In genomic region chr13:70668293-70668692, GRCh38 we compare ENCODE assay signal across 20 cellular contexts.
A peak's percentile ranks its signal among the peaks of the same experiment; 100 is the strongest.
DNase-seq lines count a peak whose midpoint lies in the region; ATAC-seq, FAIRE-seq and TF ChIP-seq lines count a peak whose summit lies in the region.
"Had no signal": no experiment of that assay in that cellular context is flagged by ENCODE, and none has a peak within 500 bp of the region (broad histone marks: within the 10 kb centered on the region; RNA-seq: fewer than 3 reads in every experiment).

No MANE protein-coding gene starts in this region.

- H4K20me1 ChIP-seq in PC-3 (ENCODE audit: low read length) = no peaks in the 10 kb centered on the region

- H3K27me3 ChIP-seq in PC-3 (ENCODE audit: low read length) (no peaks in the 10 kb centered on the region), foreskin keratinocyte (no peaks in the 10 kb centered on the region), small intestine (ENCODE audit: control insufficient read depth in 2 of 2, insufficient read depth in 2 of 2, low read length in 2 of 2) (no peaks in the 10 kb centered on the region)
- H3K27me3 ChIP-seq: thyroid gland had no signal

- no peaks in the 10 kb centered on the region for H3K79me2 ChIP-seq in PC-3 (ENCODE audit: low read length)

- DNase-seq in NCI-H2171 treated with DMSO at 0.1 percent for 48 hours (lab: John Stamatoyannopoulos, UW) = peak; percentile 15
- no peak for DNase-seq in NCI-H2171 (lab: John Stamatoyannopoulos, UW)
- peak; percentile 87 for DNase-seq in PC-3
- DNase-seq in foreskin keratinocyte = peak; percentile 10 to 57
- DNase-seq in small intestine = peak; percentile 1
- DNase-seq in Right ventricle myocardium inferior (ENCODE audit: missing footprints) = no peak
- no peak for DNase-seq in GM10248 (ENCODE audit: extremely low spot score)
- DNase-seq: activated CD8-positive, alpha-beta memory T cell treated with anti-CD3 and anti-CD28 coated beads, Interleukin-2, amount 50 U/mL, for 4 hours; CD4-positive, alpha-beta T cell; effector CD4-positive, alpha-beta T cell; foreskin fibroblast; GDM1; GOT3; NCI-H446 treated with DMSO at 0.1 percent for 48 hours; nucleus accumbens; stimulated activated CD4-positive, alpha-beta T cell treated with anti-CD3 and anti-CD28 coated beads, Interleukin-4, amount 100 ng/mL, for 24 hours; thyroid gland had no signal

- H3K4me2 ChIP-seq in PC-3 (ENCODE audit: low read length) = peak overlapping the region; percentile 62

- FAIRE-seq in small intestine (lab: Jason Lieb, UNC) = no peak

- peak; percentile 85 for ATAC-seq in PC-3
- no peak for ATAC-seq in foreskin keratinocyte
- ATAC-seq in GM21360 (IDR thresholded peaks at IDR 0.05; ENCODE audit: unreplicated experiment) = no peak
- ATAC-seq in Right ventricle myocardium inferior = no peak
- ATAC-seq: activated CD4-positive, CD25-positive, alpha-beta regulatory T cell treated with anti-CD3 and anti-CD28 coated beads, Interleukin-2, amount 50 U/mL, for 24 hours; Panc1 had no signal

- WGBS in small intestine, 3 donors = 5 to 53% (median 38%) methylated on average over 1 of the region's 1 CpG

- intact Hi-C loops in PC-3 (cut with micrococcal nuclease) (loop anchor here (5.0 kb wide), 1 partner anchor 34 kb away; no protein-coding TSS in a partner anchor), Right ventricle myocardium inferior (cut with DNase I) (no loop called here)

- no peak overlapping the region for H2AFZ ChIP-seq in PC-3 (ENCODE audit: low read length)

- H3K27ac ChIP-seq in PC-3 (ENCODE audit: low read length) (peak overlapping the region; percentile 91), foreskin keratinocyte (no peak overlapping the region), small intestine (ENCODE audit: low read depth in 1 of 2, low read length in 1 of 2) (no peak overlapping the region)
- H3K27ac ChIP-seq: thyroid gland had no signal

- POLR2A ChIA-PET in PC-3 (lab: Charles Lee; ENCODE audit: unreplicated experiment) = no interaction called here
- POLR2A ChIA-PET in GM10248 (lab: Yijun Ruan, JAX) = no interaction called here

- peak overlapping the region; percentile 39; the same call in 1 of the 2 replicates for H3K4me3 ChIP-seq in PC-3 (ENCODE audit: low read length)
- no peak overlapping the region for H3K4me3 ChIP-seq in small intestine (ENCODE audit: low read depth in 1 of 2, low read length in 2 of 2)
- H3K4me3 ChIP-seq: thyroid gland had no signal

- no peaks in the 10 kb centered on the region for H3K9me2 ChIP-seq in PC-3 (replicated peaks; ENCODE audit: low read length)

- no peaks in the 10 kb centered on the region for H3K36me3 ChIP-seq in PC-3 (ENCODE audit: low read depth, low read length)
- no peaks in the 10 kb centered on the region for H3K36me3 ChIP-seq in small intestine (ENCODE audit: control insufficient read depth in 2 of 2, insufficient read depth in 2 of 2, low read length in 2 of 2)
- H3K36me3 ChIP-seq: thyroid gland had no signal

- no TSS peak for BruUV-seq in PC-3 (replicated peaks; lab: Mats Ljungman, UMichigan)

- H3K4me1 ChIP-seq in PC-3 (ENCODE audit: insufficient read depth, low read length) = peaks cover 26% of the 10 kb centered on the region
- no peaks in the 10 kb centered on the region for H3K4me1 ChIP-seq in foreskin keratinocyte
- H3K4me1 ChIP-seq in small intestine (ENCODE audit: control insufficient read depth in 2 of 2, insufficient read depth in 1 of 2, low read depth in 1 of 2, low read length in 1 of 2) = no peaks in the 10 kb centered on the region
- H3K4me1 ChIP-seq: thyroid gland had no signal

- H3F3A ChIP-seq in PC-3 (ENCODE audit: low read length, unreplicated experiment) = peaks cover 5% of the 10 kb centered on the region

- TF ChIP-seq CTCF in PC-3 (conservative IDR thresholded peaks at IDR 0.05; ENCODE audit: low read depth, low read length) (no peak), foreskin keratinocyte (conservative IDR thresholded peaks at IDR 0.05) (no peak), GM10248 (IDR thresholded peaks at IDR 0.05; ENCODE audit: control extremely low read depth, extremely low read depth, low read depth, missing control alignments) (no peak)

- H3K9ac ChIP-seq in PC-3 (ENCODE audit: low read length) = peak overlapping the region; percentile 46; the same call in 1 of the 2 replicates

- H3K9me3 ChIP-seq in PC-3 (ENCODE audit: low read length) = no peaks in the 10 kb centered on the region
- no peaks in the 10 kb centered on the region for H3K9me3 ChIP-seq in small intestine (ENCODE audit: control insufficient read depth, low read depth)
- H3K9me3 ChIP-seq: thyroid gland had no signal

- CTCF ChIA-PET in PC-3 (lab: Charles Lee) = no interaction called here
- CTCF ChIA-PET in GM10248 (lab: Yijun Ruan, JAX) = no interaction called here

Comparison
In these comparisons a context has a peak if more than half of its experiments do, and no peak if none do; other contexts are left out.
1. DNase-seq: peak in NCI-H2171 treated with DMSO at 0.1 percent for 48 hours (single experiment), PC-3 (single experiment), foreskin keratinocyte (2 of 2) and small intestine (single experiment); none in NCI-H2171 (single experiment), Right ventricle myocardium inferior (single experiment) and GM10248 (single experiment).